Comparison of ENCODE assay signal across 11 cellular contexts in the genomic region with DNA sequence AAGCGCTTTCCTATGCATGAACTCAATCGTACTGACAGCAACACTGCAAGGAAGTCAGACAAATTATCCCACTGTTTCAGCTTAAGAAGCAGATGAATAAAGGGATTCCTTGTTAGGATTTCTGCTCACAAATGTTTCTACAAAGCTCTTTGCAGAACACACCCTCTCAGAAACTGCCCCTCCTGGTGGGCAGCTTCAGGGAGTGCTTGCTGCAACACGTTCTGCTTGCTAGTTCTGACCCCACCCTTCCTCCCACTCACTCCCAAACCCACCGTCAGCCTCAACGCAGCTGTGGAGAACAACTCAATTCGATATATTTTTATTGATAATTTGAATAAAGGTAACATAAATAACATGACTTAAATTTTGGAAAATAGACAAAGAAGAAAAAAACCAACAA.
A peak's percentile ranks its signal among the peaks of the same experiment; 100 is the strongest.
DNase-seq lines count a peak whose midpoint lies in the region; ATAC-seq and TF ChIP-seq lines count a peak whose summit lies in the region.
"Had no signal": no experiment of that assay in that cellular context is flagged by ENCODE, and none has a peak within 500 bp of the region (broad histone marks: within the 10 kb centered on the region; RNA-seq: fewer than 3 reads in every experiment).

No MANE protein-coding gene starts in this region.

- H3K9me3 Mint-ChIP-seq in chondrocyte (ENCODE audit: low read depth): no peaks in the 10 kb centered on the region
- H3K9me3 Mint-ChIP-seq in neural crest cell: no peaks in the 10 kb centered on the region

- no peak for ATAC-seq in GM21528 (IDR thresholded peaks at IDR 0.05; ENCODE audit: low FRiP score, unreplicated experiment)
- ATAC-seq: stimulated activated naive CD8-positive, alpha-beta T cell treated with anti-CD3 and anti-CD28 coated beads, Interleukin-15, Interleukin-2, amounts not matched to agents 100 U/mL and 50 U/mL, for 24 hours had no signal

- H3K4me3 ChIP-seq in MG63: no peak overlapping the region
- H3K4me3 ChIP-seq: A549 had no signal

- H3K36me3 Mint-ChIP-seq in chondrocyte (ENCODE audit: low read depth) (no peaks in the 10 kb centered on the region), neural crest cell (ENCODE audit: low read depth) (no peaks in the 10 kb centered on the region)

- DNase-seq in NCI-H1417 (lab: John Stamatoyannopoulos, UW) (peak in 2 of 3 experiments; percentile 13 to 34), NCI-H1417 treated with DMSO at 0.1 percent for 48 hours (lab: John Stamatoyannopoulos, UW) (no peak), MG63 (peak; percentile 31), chondrocyte (ENCODE audit: low spot score) (no peak), neural crest cell (ENCODE audit: low read depth, low spot score) (peak; percentile 37), anterior cingulate cortex (lab: John Stamatoyannopoulos, UW) (no peak), hippocampal formation (lab: John Stamatoyannopoulos, UW) (no peak)
- DNase-seq: activated CD4-positive, alpha-beta T cell treated with anti-CD3 and anti-CD28 coated beads, Interleukin-2, amount 50 U/mL, for 4 hours; stimulated activated naive CD8-positive, alpha-beta T cell treated with anti-CD3 and anti-CD28 coated beads, Interleukin-15, Interleukin-2, amounts not matched to agents 100 U/mL and 50 U/mL, for 24 hours had no signal

- H3K27me3 Mint-ChIP-seq in chondrocyte (ENCODE audit: low read depth) (no peaks in the 10 kb centered on the region), neural crest cell (ENCODE audit: low read depth) (no peaks in the 10 kb centered on the region)

- H3K4me1 Mint-ChIP-seq in chondrocyte (ENCODE audit: low read depth) (no peaks in the 10 kb centered on the region), neural crest cell (peaks cover 16% of the 10 kb centered on the region)

- no peaks in the 10 kb centered on the region for H3K9me3 ChIP-seq in MG63
- H3K9me3 ChIP-seq: A549 had no signal

- no peak overlapping the region for H3K4me3 Mint-ChIP-seq in chondrocyte (ENCODE audit: unreplicated experiment)
- no peak overlapping the region for H3K4me3 Mint-ChIP-seq in neural crest cell

- no peaks in the 10 kb centered on the region for H3K36me3 ChIP-seq in MG63

- TF ChIP-seq CTCF in chondrocyte (IDR thresholded peaks at IDR 0.05): peak; percentile 68
- peak; percentile 67 for TF ChIP-seq CTCF in neural crest cell (conservative IDR thresholded peaks at IDR 0.05)

- H3K27ac Mint-ChIP-seq in chondrocyte (ENCODE audit: unreplicated experiment) (no peak overlapping the region), neural crest cell (ENCODE audit: unreplicated experiment) (no peak overlapping the region)

- no peaks in the 10 kb centered on the region for H3K27me3 ChIP-seq in MG63

Comparison
In these comparisons a context has a peak if more than half of its experiments do, and no peak if none do; other contexts are left out.
1. DNase-seq: peak in NCI-H1417 (2 of 3), MG63 (single experiment) and neural crest cell (single experiment); none in NCI-H1417 treated with DMSO at 0.1 percent for 48 hours (single experiment), chondrocyte (single experiment), anterior cingulate cortex (0 of 58) and hippocampal formation (0 of 2).